In the genomic region with DNA sequence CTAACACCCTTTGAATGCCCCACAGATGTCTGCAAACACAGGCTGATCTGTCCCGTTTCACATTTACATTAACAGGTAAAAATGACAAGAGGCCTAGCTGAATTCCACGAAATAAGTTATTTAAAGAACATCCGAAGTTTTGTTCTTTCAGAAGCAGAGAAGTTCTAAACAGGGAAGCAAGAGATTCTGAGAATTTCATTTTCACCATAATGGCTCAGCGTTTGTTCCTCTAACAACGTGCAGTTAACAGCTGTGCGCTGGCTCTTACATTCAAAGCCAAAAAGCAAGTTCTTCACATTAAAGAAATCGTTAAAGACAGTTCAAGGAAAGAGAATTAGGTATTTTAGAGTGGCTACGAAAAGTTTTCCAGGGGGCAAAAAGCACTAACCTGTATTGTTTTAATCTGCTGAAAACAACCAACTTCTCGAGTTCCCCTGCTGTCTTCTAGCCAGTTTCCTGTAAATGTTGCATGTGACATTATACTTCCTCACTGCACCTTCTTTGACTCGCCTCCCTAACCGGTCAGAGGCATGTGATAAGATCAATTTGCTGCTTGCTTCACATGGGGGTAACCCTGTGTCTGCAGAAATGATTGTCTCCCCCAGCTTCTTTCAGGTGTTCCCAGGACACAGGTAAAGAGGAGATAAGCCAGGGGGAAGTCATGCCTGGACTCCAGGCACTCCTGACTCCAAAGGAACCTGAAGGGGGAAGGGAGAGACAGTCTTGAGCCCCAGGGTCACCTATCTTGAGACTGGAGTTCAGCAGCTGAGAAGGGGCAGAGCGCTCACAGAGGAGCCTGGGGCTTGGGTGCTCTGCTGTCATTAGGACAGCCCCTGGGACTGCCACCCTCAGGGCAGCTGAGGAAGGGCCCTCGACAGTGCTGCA, we compare ENCODE assay signal across 7 cellular contexts. TPM values are rescaled to one million over a fixed set of nuclear protein-coding genes. Genes with fewer than 3 reads are reported as not detected.
A peak's percentile ranks its signal among the peaks of the same experiment; 100 is the strongest.
DNase-seq lines count a peak whose midpoint lies in the region; ATAC-seq and TF ChIP-seq lines count a peak whose summit lies in the region.

No MANE protein-coding gene starts in this region.

- H3K4me3 Mint-ChIP-seq in natural killer cell = peak overlapping the region; percentile 98

- H3K9me3 Mint-ChIP-seq in natural killer cell = no peaks in the 10 kb centered on the region

- H3K36me3 Mint-ChIP-seq in natural killer cell = no peaks in the 10 kb centered on the region

- peaks cover 62 to 63% of the 10 kb centered on the region in 2 donors for H3K4me1 Mint-ChIP-seq in natural killer cell

- H3K27ac Mint-ChIP-seq in natural killer cell = peak overlapping the region; percentile 95 to 98

- intact Hi-C loops in natural killer cell (cut with micrococcal nuclease) = loop anchor here (1.0 to 2.0 kb wide), 3 partner anchors 38 to 56 kb away; a partner anchor contains a TSS

- TF ChIP-seq CTCF in choroid plexus epithelial cell (conservative IDR thresholded peaks at IDR 0.05; ENCODE audit: low read depth, low read length) (no peak), natural killer cell (IDR thresholded peaks at IDR 0.05) (no peak)

- peak; percentile 10 to 88 (median 26) for DNase-seq in T-helper 1 cell
- peak; percentile 42 for DNase-seq in choroid plexus epithelial cell (ENCODE audit: low read depth)
- peak; percentile 39 for DNase-seq in natural killer cell
- DNase-seq in SW480 (ENCODE audit: low spot score) = no peak
- no peak for DNase-seq in cerebellar nuclear complex (lab: John Stamatoyannopoulos, UW)

- H3K27me3 Mint-ChIP-seq in natural killer cell (ENCODE audit: low read depth in 2 of 2) = no peaks in the 10 kb centered on the region

- no peak overlapping the region for H3K4me3 ChIP-seq in choroid plexus epithelial cell (ENCODE audit: low read depth, low read length)

- ATAC-seq in GM19035 (IDR thresholded peaks at IDR 0.05; ENCODE audit: unreplicated experiment) (peak; percentile 66), HG03095 (IDR thresholded peaks at IDR 0.05; ENCODE audit: unreplicated experiment) (peak; percentile 70), natural killer cell (peak; percentile 71 to 85 (median 72))

RNA-seq across cellular contexts. Expression of a gene that starts 36.8 kb away (rescaled TPM):
- total RNA-seq in natural killer cell = 100 to 1,000 TPM; 508 to 640 (median 555) TPM

Comparison
In these comparisons a context has a peak if more than half of its experiments do, and no peak if none do; other contexts are left out.
1. DNase-seq: peak in T-helper 1 cell (5 of 5), choroid plexus epithelial cell (single experiment) and natural killer cell (single experiment); none in SW480 (single experiment) and cerebellar nuclear complex (0 of 2).
2. Peak in every context shown above with its lines, with median percentiles within 50 percentile points of each other: ATAC-seq.